Comparison of ENCODE assay signal across 9 cellular contexts in genomic region chr7:120792091-120792860, GRCh38.
DNase-seq lines count a peak whose midpoint lies in the region; ATAC-seq, FAIRE-seq and TF ChIP-seq lines count a peak whose summit lies in the region.
"Had no signal": no experiment of that assay in that cellular context is flagged by ENCODE, and none has a peak within 500 bp of the region (broad histone marks: within the 10 kb centered on the region; RNA-seq: fewer than 3 reads in every experiment).

No MANE protein-coding gene starts in this region.

- H3K4me2 ChIP-seq in parathyroid adenoma (ENCODE audit: low read length) = no peak overlapping the region

- FAIRE-seq in RCC 7860 (lab: Jason Lieb, UNC) = peak; percentile 51

- TF ChIP-seq CTCF in parathyroid adenoma (IDR thresholded peaks at IDR 0.05) = peak; percentile 75
- TF ChIP-seq CTCF in upper lobe of right lung (IDR thresholded peaks at IDR 0.05) = peak; percentile 90

- no peak overlapping the region for H3K4me3 ChIP-seq in parathyroid adenoma (ENCODE audit: low read depth, low read length)
- no peak overlapping the region for H3K4me3 ChIP-seq in upper lobe of right lung

- DNase-seq in DMS153 treated with DMSO at 0.1 percent for 48 hours (lab: John Stamatoyannopoulos, UW; ENCODE audit: unreplicated experiment) (peak; percentile 31), HK-2 (ENCODE audit: unreplicated experiment) (peak; percentile 80), RCC 7860 (ENCODE audit: low spot score) (peak; percentile 54), glomerular endothelial cell (ENCODE audit: extremely low read depth, low read depth, low spot score) (peak; percentile 48), upper lobe of right lung (peak; percentile 85)
- peak; percentile 25 for DNase-seq in activated effector memory CD4-positive, alpha-beta T cell treated with Interleukin-2 at 50 U/mL for 16 hours

- H2AFZ ChIP-seq in parathyroid adenoma = no peak overlapping the region

- H3K36me3 ChIP-seq in parathyroid adenoma (ENCODE audit: control insufficient read depth, insufficient read depth, low read length) (no peaks in the 10 kb centered on the region), upper lobe of right lung (no peaks in the 10 kb centered on the region)

- H3K27me3 ChIP-seq in parathyroid adenoma (ENCODE audit: control insufficient read depth, insufficient read depth, low read length) = no peaks in the 10 kb centered on the region
- no peaks in the 10 kb centered on the region for H3K27me3 ChIP-seq in upper lobe of right lung

- intact Hi-C loops in upper lobe of right lung (cut with DNase I) = no loop called here

- ATAC-seq in GM21360 (IDR thresholded peaks at IDR 0.05; ENCODE audit: unreplicated experiment) (peak; percentile 94), upper lobe of right lung (peak; percentile 97)

- H3K9ac ChIP-seq in parathyroid adenoma = no peak overlapping the region

- no peaks in the 10 kb centered on the region for H3K4me1 ChIP-seq in parathyroid adenoma
- H3K4me1 ChIP-seq in upper lobe of right lung = no peaks in the 10 kb centered on the region

- H3K27ac ChIP-seq in parathyroid adenoma (no peak overlapping the region), upper lobe of right lung (no peak overlapping the region)
- H3K27ac ChIP-seq: epithelial cell of prostate had no signal

- H3K79me2 ChIP-seq in parathyroid adenoma = no peaks in the 10 kb centered on the region

- H3K9me3 ChIP-seq in parathyroid adenoma (ENCODE audit: control insufficient read depth, low read length) (no peaks in the 10 kb centered on the region), upper lobe of right lung (no peaks in the 10 kb centered on the region)

Comparison
In these comparisons a context has a peak if more than half of its experiments do, and no peak if none do; other contexts are left out.
1. DNase-seq: peak in every context shown above with its lines; median percentile 85 in upper lobe of right lung; 80 in HK-2; 54 in RCC 7860; 48 in glomerular endothelial cell; 31 in DMS153 treated with DMSO at 0.1 percent for 48 hours; 25 in activated effector memory CD4-positive, alpha-beta T cell treated with Interleukin-2 at 50 U/mL for 16 hours.